26 cellular contexts compared by ENCODE assay signal in genomic region chr18:8350628-8351027, GRCh38.
"Had no signal": no experiment of that assay in that cellular context is flagged by ENCODE, and none has a peak within 500 bp of the region (broad histone marks: within the 10 kb centered on the region; RNA-seq: fewer than 3 reads in every experiment).

No MANE protein-coding gene starts in this region.

- H3K27ac ChIP-seq: ascending aorta, esophagus muscularis mucosa, foreskin keratinocyte, gastrocnemius medialis, heart left ventricle had no signal

- H3K27me3 ChIP-seq: ascending aorta, esophagus muscularis mucosa, foreskin keratinocyte, gastrocnemius medialis, heart left ventricle had no signal

- H3K4me1 ChIP-seq: ascending aorta, foreskin keratinocyte, gastrocnemius medialis had no signal

- H3K9me3 ChIP-seq: ascending aorta, esophagus muscularis mucosa, gastrocnemius medialis, heart left ventricle had no signal

- H3K36me3 ChIP-seq: gastrocnemius medialis had no signal

- ATAC-seq: activated CD4-positive, alpha-beta T cell treated with anti-CD3 and anti-CD28 coated beads for 36 hours; activated naive CD4-positive, alpha-beta T cell treated with anti-CD3 and anti-CD28 coated beads, Interleukin-2, amount 50 U/mL, for 72 hours; activated T-cell treated with anti-CD3 and anti-CD28 coated beads, Interleukin-2, amount 50 U/mL, for 72 hours; effector memory CD8-positive, alpha-beta T cell; foreskin keratinocyte; gastrocnemius medialis had no signal

- H3K4me3 ChIP-seq: ascending aorta, esophagus muscularis mucosa, gastrocnemius medialis, heart left ventricle had no signal

- DNase-seq: activated CD4-positive, alpha-beta memory T cell treated with anti-CD3 and anti-CD28 coated beads for 36 hours; activated CD4-positive, alpha-beta T cell treated with anti-CD3 and anti-CD28 coated beads for 36 hours; activated CD4-positive, alpha-beta T cell treated with anti-CD3 and anti-CD28 coated beads, Interleukin-2, amount 10 ng/mL, durations not matched to agents 24 days and 14 days; activated CD4-positive, CD25-positive, alpha-beta regulatory T cell; activated CD4-positive, CD25-positive, alpha-beta regulatory T cell treated with anti-CD3 and anti-CD28 coated beads, Interleukin-2, amount 50 U/mL, for 72 hours; activated CD8-positive, alpha-beta memory T cell treated with anti-CD3 and anti-CD28 coated beads, Interleukin-2, amount 50 U/mL, for 48 hours; activated gamma-delta T cell; activated naive CD4-positive, alpha-beta T cell; activated naive CD4-positive, alpha-beta T cell treated with anti-CD3 and anti-CD28 coated beads, Interleukin-2, amount 10 ng/mL, durations not matched to agents 7 days and 5 days; activated naive CD8-positive, alpha-beta T cell treated with anti-CD3 and anti-CD28 coated beads, Interleukin-2, amount 10 ng/mL, durations not matched to agents 7 days and 5 days; activated T-cell treated with anti-CD3 and anti-CD28 coated beads for 4 hours; activated T-cell treated with anti-CD3 and anti-CD28 coated beads, Interleukin-2, amount 50 U/mL, for 24 hours; activated T-cell treated with anti-CD3 and anti-CD28 coated beads, Interleukin-2, amount 50 U/mL, for 72 hours; cortex of kidney; dermis blood vessel endothelial cell; effector CD4-positive, alpha-beta T cell; effector memory CD8-positive, alpha-beta T cell; erythroblast; foreskin keratinocyte; gastrocnemius medialis; glutamatergic neuron; heart left ventricle; T-helper 2 cell had no signal
